ENCODE assay signal across 8 cellular contexts in genomic region chr7:124765401-124766352, GRCh38. TPM values are rescaled to one million over a fixed set of nuclear protein-coding genes. Genes with fewer than 3 reads are reported as not detected.
DNase-seq lines count a peak whose midpoint lies in the region; ATAC-seq, FAIRE-seq and TF ChIP-seq lines count a peak whose summit lies in the region.

Gene GPR37 (minus strand): TSS chr7:124765792. CDS start chr7:124764976, 816 bp downstream.

- ATAC-seq in GM21717 (IDR thresholded peaks at IDR 0.05; ENCODE audit: unreplicated experiment) (peak; percentile 84), SK-N-SH treated with all-trans-retinoic acid at 6 μM for 48 hours (peak; percentile 93)

- peaks cover 2 to 8% of the 10 kb centered on the region in 2 donors for H3K4me1 ChIP-seq in small intestine (ENCODE audit: control insufficient read depth in 2 of 2, insufficient read depth in 1 of 2, low read depth in 1 of 2, low read length in 1 of 2)

- TF ChIP-seq EP300 in Ishikawa (IDR thresholded peaks at IDR 0.05; ENCODE audit: borderline replicate concordance): no peak

- H3K9me3 ChIP-seq in small intestine (ENCODE audit: control insufficient read depth, low read depth): no peaks in the 10 kb centered on the region

- DNase-seq in GDM1 (lab: John Stamatoyannopoulos, UW) (peak; percentile 21), cerebellar cortex (ENCODE audit: low spot score) (peak; percentile 9), islet precursor cell (peak; percentile 95), small intestine (peak; percentile 46)
- DNase-seq in central memory CD4-positive, alpha-beta T cell: no peak

- H3K27me3 ChIP-seq in small intestine (ENCODE audit: control insufficient read depth in 2 of 2, insufficient read depth in 2 of 2, low read length in 2 of 2): peaks cover 0 to 17% of the 10 kb centered on the region in 2 donors

- H3K4me3 ChIP-seq in small intestine (ENCODE audit: low read depth in 1 of 2, low read length in 2 of 2): peak within 1 kb of the TSS; percentile 18 to 55

- TF ChIP-seq RAD21 in Ishikawa (IDR thresholded peaks at IDR 0.05; ENCODE audit: low read depth): peak; percentile 25; the same call in 1 of the 2 replicates

- H3K36me3 ChIP-seq in small intestine (ENCODE audit: control insufficient read depth in 2 of 2, insufficient read depth in 2 of 2, low read length in 2 of 2): no peaks in the 10 kb centered on the region

- FAIRE-seq in small intestine (lab: Jason Lieb, UNC): no peak

- H3K27ac ChIP-seq in small intestine (ENCODE audit: low read depth in 1 of 2, low read length in 1 of 2): no peak within 1 kb of the TSS

- 1 to 3% (median 2%) methylated on average over 76 to 81 of the region's 81 CpGs for WGBS in small intestine, 3 donors

TF ChIP-seq in Ishikawa, 13 proteins besides CTCF, POLR2A, EP300 and RAD21:
- TF ChIP-seq CEBPB (IDR thresholded peaks at IDR 0.05) (peak; percentile 8; the same call in 1 of the 2 replicates), EGR1 (IDR thresholded peaks at IDR 0.05) (peak; percentile 73), TCF12 (IDR thresholded peaks at IDR 0.05; ENCODE audit: low read depth) (no peak; the same call in 1 of the 2 replicates)
- TF ChIP-seq, protein P1, sequence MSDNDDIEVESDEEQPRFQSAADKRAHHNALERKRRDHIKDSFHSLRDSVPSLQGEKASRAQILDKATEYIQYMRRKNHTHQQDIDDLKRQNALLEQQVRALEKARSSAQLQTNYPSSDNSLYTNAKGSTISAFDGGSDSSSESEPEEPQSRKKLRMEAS (IDR thresholded peaks at IDR 0.05): peak; percentile 55; the same call in 1 of the 2 replicates

TF ChIP-seq in SK-N-SH treated with all-trans-retinoic acid at 6 μM for 48 hours, 23 proteins besides CTCF, POLR2A, EP300 and RAD21:
- TF ChIP-seq, protein P2, sequence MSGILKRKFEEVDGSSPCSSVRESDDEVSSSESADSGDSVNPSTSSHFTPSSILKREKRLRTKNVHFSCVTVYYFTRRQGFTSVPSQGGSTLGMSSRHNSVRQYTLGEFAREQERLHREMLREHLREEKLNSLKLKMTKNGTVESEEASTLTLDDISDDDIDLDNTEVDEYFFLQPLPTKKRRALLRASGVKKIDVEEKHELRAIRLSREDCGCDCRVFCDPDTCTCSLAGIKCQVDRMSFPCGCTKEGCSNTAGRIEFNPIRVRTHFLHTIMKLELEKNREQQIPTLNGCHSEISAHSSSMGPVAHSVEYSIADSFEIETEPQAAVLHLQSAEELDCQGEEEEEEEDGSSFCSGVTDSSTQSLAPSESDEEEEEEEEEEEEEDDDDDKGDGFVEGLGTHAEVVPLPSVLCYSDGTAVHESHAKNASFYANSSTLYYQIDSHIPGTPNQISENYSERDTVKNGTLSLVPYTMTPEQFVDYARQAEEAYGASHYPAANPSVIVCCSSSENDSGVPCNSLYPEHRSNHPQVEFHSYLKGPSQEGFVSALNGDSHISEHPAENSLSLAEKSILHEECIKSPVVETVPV (CRISPR knock-in tag; IDR thresholded peaks at IDR 0.05): no peak
- TF ChIP-seq TSHZ2 (CRISPR knock-in tag; IDR thresholded peaks at IDR 0.05) (no peak; the same call in 1 of the 2 replicates), CSDC2 (CRISPR knock-in tag; IDR thresholded peaks at IDR 0.05) (0 out of 2 replicates have a peak, but pooled peaks have one; percentile 58), ZNF70 (CRISPR knock-in tag; IDR thresholded peaks at IDR 0.05) (peak; percentile 9; the same call in 1 of the 2 replicates), TOX (CRISPR knock-in tag; IDR thresholded peaks at IDR 0.05; ENCODE audit: borderline replicate concordance) (no peak), PATZ1 (CRISPR knock-in tag; IDR thresholded peaks at IDR 0.05; ENCODE audit: borderline replicate concordance) (no peak), TCF4 (CRISPR knock-in tag; IDR thresholded peaks at IDR 0.05; ENCODE audit: borderline replicate concordance) (no peak), ZFP3 (CRISPR knock-in tag; IDR thresholded peaks at IDR 0.05) (peak; percentile 83; the same call in 1 of the 2 replicates), ZNF565 (CRISPR knock-in tag; conservative IDR thresholded peaks at IDR 0.05; ENCODE audit: low read depth) (no peak), ISL1 (CRISPR knock-in tag; IDR thresholded peaks at IDR 0.05) (peak; percentile 52), ARNTL (CRISPR knock-in tag; IDR thresholded peaks at IDR 0.05; ENCODE audit: borderline replicate concordance, low read depth) (no peak), RARB (CRISPR knock-in tag; IDR thresholded peaks at IDR 0.05) (no peak), GLIS3 (CRISPR knock-in tag; IDR thresholded peaks at IDR 0.05) (no peak)
- TF ChIP-seq, protein P3, sequence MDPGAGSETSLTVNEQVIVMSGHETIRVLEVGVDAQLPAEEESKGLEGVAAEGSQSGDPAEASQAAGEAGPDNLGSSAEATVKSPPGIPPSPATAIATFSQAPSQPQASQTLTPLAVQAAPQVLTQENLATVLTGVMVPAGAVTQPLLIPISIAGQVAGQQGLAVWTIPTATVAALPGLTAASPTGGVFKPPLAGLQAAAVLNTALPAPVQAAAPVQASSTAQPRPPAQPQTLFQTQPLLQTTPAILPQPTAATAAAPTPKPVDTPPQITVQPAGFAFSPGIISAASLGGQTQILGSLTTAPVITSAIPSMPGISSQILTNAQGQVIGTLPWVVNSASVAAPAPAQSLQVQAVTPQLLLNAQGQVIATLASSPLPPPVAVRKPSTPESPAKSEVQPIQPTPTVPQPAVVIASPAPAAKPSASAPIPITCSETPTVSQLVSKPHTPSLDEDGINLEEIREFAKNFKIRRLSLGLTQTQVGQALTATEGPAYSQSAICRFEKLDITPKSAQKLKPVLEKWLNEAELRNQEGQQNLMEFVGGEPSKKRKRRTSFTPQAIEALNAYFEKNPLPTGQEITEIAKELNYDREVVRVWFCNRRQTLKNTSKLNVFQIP (CRISPR knock-in tag; IDR thresholded peaks at IDR 0.05; ENCODE audit: borderline replicate concordance, low read depth): no peak

RNA-seq across cellular contexts. Expression of gene GPR37, which starts in this region (rescaled TPM):
- under 1 TPM in 1 of 3 donors, not detected in 2; 0.40 TPM for polyA plus RNA-seq in small intestine

Comparison
In these comparisons a context has a peak if more than half of its experiments do, and no peak if none do; other contexts are left out.
1. Peak in DNase-seq and H3K4me3 ChIP-seq in small intestine; RNA of the gene not detected or under 1 TPM.